Comparison of ENCODE assay signal across 29 cellular contexts in the genomic region with DNA sequence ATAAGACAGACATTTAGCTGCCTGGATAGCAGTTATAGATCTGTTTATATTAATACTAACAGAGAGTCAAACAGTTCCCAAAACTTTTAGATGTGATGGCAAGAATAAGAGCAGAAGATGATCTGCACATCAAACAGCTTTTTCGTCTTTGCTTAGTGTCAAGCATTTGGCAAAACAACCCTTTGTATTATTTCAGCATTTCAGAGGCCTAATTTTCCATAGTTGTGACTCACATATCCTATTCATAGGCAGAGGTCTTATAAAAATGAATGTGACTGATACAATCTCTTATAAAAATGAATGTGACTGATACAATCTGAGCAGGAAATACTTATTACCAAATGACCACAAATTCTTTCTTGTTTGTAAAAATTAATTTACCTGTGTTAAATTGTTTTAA.
"Had no signal": no experiment of that assay in that cellular context is flagged by ENCODE, and none has a peak within 500 bp of the region (broad histone marks: within the 10 kb centered on the region; RNA-seq: fewer than 3 reads in every experiment).

No MANE protein-coding gene starts in this region.

- H3K9ac ChIP-seq: neural progenitor cell, parathyroid adenoma had no signal

- H3K4me1 ChIP-seq: left lung, lower lobe of right lung, neural progenitor cell, parathyroid adenoma, right atrium auricular region, right lobe of liver, stomach, testis, transverse colon, upper lobe of left lung, vagina had no signal

- H2AFZ ChIP-seq: neural progenitor cell, parathyroid adenoma had no signal

- H3K4me3 ChIP-seq: left lung, lower lobe of right lung, neural progenitor cell, right atrium auricular region, right lobe of liver, skin epidermis, stomach, testis, thyroid gland, transverse colon, upper lobe of left lung, vagina had no signal

- H3K4me2 ChIP-seq: neural progenitor cell had no signal

- H3K36me3 ChIP-seq: left lung, lower lobe of right lung, neural progenitor cell, neutrophil, right atrium auricular region, right lobe of liver, stomach, thyroid gland, transverse colon, upper lobe of left lung, vagina had no signal

- H3K27ac ChIP-seq: left lung, lower lobe of right lung, neural progenitor cell, neutrophil, parathyroid adenoma, right atrium auricular region, right lobe of liver, skin epidermis, stomach, testis, thyroid gland, transverse colon, upper lobe of left lung, vagina had no signal

- DNase-seq: hypothalamus; immature natural killer cell; kidney; left colon; left lung; lower lobe of right lung; mesendoderm; naive B cell; natural killer cell; nephron progenitor cell; occipital lobe; right lobe of liver; stimulated activated CD4-positive, alpha-beta T cell treated with anti-CD3 and anti-CD28 coated beads, Interleukin-12 subunit alpha, Interleukin-12 subunit beta, amount 100 ng/mL, for 4 hours; stimulated activated CD4-positive, alpha-beta T cell treated with anti-CD3 and anti-CD28 coated beads, Interleukin-15, amount 100 ng/mL, for 24 hours; stimulated activated CD4-positive, alpha-beta T cell treated with anti-CD3 and anti-CD28 coated beads, Interleukin-2, amount 100 ng/mL, for 24 hours; stimulated activated CD4-positive, alpha-beta T cell treated with anti-CD3 and anti-CD28 coated beads, Interleukin-4, amount 100 ng/mL, for 1 hour; stimulated activated naive B cell treated with anti-CD40 and anti-IgM and Interleukin-4, amounts not matched to agents 10 μg/mL and 1 μg/mL and 100 μg/mL, for 72 hours; stimulated activated naive CD8-positive, alpha-beta T cell treated with anti-CD3 and anti-CD28 coated beads, Interleukin-15, Interleukin-2, amounts not matched to agents 100 U/mL and 50 U/mL, for 24 hours; stomach; testis; thyroid gland; transverse colon had no signal

- H3K27me3 ChIP-seq: left lung, neural progenitor cell, neutrophil, right atrium auricular region, right lobe of liver, stomach, testis, thyroid gland, transverse colon, upper lobe of left lung, vagina had no signal

- H3K9me3 ChIP-seq: left lung, lower lobe of right lung, neutrophil, right atrium auricular region, right lobe of liver, stomach, testis, thyroid gland, transverse colon, upper lobe of left lung, vagina had no signal

- H3K79me2 ChIP-seq: parathyroid adenoma had no signal

- ATAC-seq: left colon; left lung; lower lobe of right lung; natural killer cell; right lobe of liver; stimulated activated naive B cell treated with anti-CD40 and anti-IgM and Interleukin-4, amounts not matched to agents 10 μg/mL and 1 μg/mL and 100 μg/mL, for 72 hours; stimulated activated naive CD8-positive, alpha-beta T cell treated with anti-CD3 and anti-CD28 coated beads, Interleukin-15, Interleukin-2, amounts not matched to agents 100 U/mL and 50 U/mL, for 24 hours had no signal
